Comparison of ENCODE assay signal across 15 cellular contexts in the genomic region with DNA sequence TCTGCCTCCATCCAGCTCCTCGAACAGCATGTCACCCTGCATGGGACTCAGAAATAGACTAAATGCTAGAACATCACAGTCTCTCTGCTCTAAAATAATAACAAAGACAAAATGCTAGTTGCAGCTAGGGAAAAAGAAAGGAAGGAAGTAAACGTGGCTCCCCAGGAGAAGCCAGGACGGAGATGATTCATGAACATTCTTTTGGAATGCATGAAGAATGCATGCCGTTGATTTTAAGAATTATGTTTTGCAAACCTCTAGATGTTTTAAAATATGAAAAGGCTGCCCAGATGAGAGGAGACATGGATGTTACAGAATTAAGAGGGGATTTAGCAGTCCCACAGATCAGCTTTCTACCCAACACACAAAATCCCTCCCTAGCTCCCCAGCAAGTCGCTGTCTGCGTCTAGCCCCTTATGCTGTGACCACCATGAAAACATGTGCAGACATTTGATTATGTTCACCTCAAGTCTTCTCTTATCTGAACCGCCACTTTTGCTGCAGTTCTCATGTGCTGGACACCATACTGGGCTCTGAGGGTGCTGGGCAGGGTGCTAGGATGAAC.
A peak's percentile ranks its signal among the peaks of the same experiment; 100 is the strongest.
DNase-seq lines count a peak whose midpoint lies in the region; ATAC-seq and TF ChIP-seq lines count a peak whose summit lies in the region.
"Had no signal": no experiment of that assay in that cellular context is flagged by ENCODE, and none has a peak within 500 bp of the region (broad histone marks: within the 10 kb centered on the region; RNA-seq: fewer than 3 reads in every experiment).

No MANE protein-coding gene starts in this region.

- H3K9me3 Mint-ChIP-seq in activated T-helper 17 cell treated with anti-CD3 and anti-CD28 coated beads, Interleukin-2, amount 50 U/mL, for 72 hours, result no peaks in the 10 kb centered on the region

- H3K9ac ChIP-seq in HUES6 (ENCODE audit: low read length), result peak overlapping the region; percentile 23

- H3K27me3 ChIP-seq in HUES6 (ENCODE audit: control insufficient read depth, insufficient read depth, low read length) (no peaks in the 10 kb centered on the region), right cardiac atrium (ENCODE audit: control insufficient read depth, insufficient read depth) (no peaks in the 10 kb centered on the region)
- H3K27me3 ChIP-seq: hepatocyte had no signal

- TF ChIP-seq CTCF in cardiac fibroblast (IDR thresholded peaks at IDR 0.05; ENCODE audit: low read depth, low read length), result no peak

- WGBS in right cardiac atrium, result 82% methylated on average over 7 of the region's 7 CpGs

- H3K27me3 Mint-ChIP-seq in activated T-helper 17 cell treated with anti-CD3 and anti-CD28 coated beads, Interleukin-2, amount 50 U/mL, for 72 hours, result no peaks in the 10 kb centered on the region
- H3K27me3 Mint-ChIP-seq: activated naive CD8-positive, alpha-beta T cell treated with anti-CD3 and anti-CD28 coated beads for 36 hours had no signal

- peak; percentile 69 for DNase-seq in AG08395 (ENCODE audit: low spot score)
- peak; percentile 14 to 85 for DNase-seq in cardiac fibroblast (ENCODE audit: low read depth in 2 of 2)
- peak; percentile 29 for DNase-seq in myocyte (ENCODE audit: low read depth)
- DNase-seq in right cardiac atrium, result no peak
- no peak for DNase-seq in posterior vena cava (ENCODE audit: low spot score)
- DNase-seq in NCI-H510A (lab: John Stamatoyannopoulos, UW), result no peak
- DNase-seq: activated naive CD8-positive, alpha-beta T cell treated with anti-CD3 and anti-CD28 coated beads for 36 hours; C1 segment of cervical spinal cord; effector CD8-positive, alpha-beta T cell; NCI-H1436; stimulated activated CD8-positive, alpha-beta memory T cell treated with anti-CD3 and anti-CD28 coated beads, Interleukin-4, amount 100 ng/mL, for 48 hours had no signal

- H3K4me3 ChIP-seq in HUES6 (ENCODE audit: low read depth, low read length), result no peak overlapping the region
- peak overlapping the region in 1 of 2 donors; percentile 26 for H3K4me3 ChIP-seq in cardiac fibroblast (replicated peaks in 1 of 2; ENCODE audit: low read depth in 2 of 2, low read length in 2 of 2)
- no peak overlapping the region for H3K4me3 ChIP-seq in right cardiac atrium (ENCODE audit: low read length)
- H3K4me3 ChIP-seq: hepatocyte had no signal

- H3K4me1 Mint-ChIP-seq in activated T-helper 17 cell treated with anti-CD3 and anti-CD28 coated beads, Interleukin-2, amount 50 U/mL, for 72 hours, result peaks cover 48% of the 10 kb centered on the region

- 0 out of 2 replicates have a peak, but pooled peaks cover 4% of the 10 kb centered on the region for H3K9me3 ChIP-seq in HUES6 (ENCODE audit: control insufficient read depth, insufficient read depth, low read depth, low read length)
- no peaks in the 10 kb centered on the region for H3K9me3 ChIP-seq in right cardiac atrium (ENCODE audit: control insufficient read depth, low read length)

- H3K27ac Mint-ChIP-seq in activated T-helper 17 cell treated with anti-CD3 and anti-CD28 coated beads, Interleukin-2, amount 50 U/mL, for 72 hours, result no peak overlapping the region
- H3K27ac Mint-ChIP-seq: activated naive CD8-positive, alpha-beta T cell treated with anti-CD3 and anti-CD28 coated beads for 36 hours had no signal

- H3K4me3 Mint-ChIP-seq in activated T-helper 17 cell treated with anti-CD3 and anti-CD28 coated beads, Interleukin-2, amount 50 U/mL, for 72 hours, result no peak overlapping the region
- H3K4me3 Mint-ChIP-seq: activated naive CD8-positive, alpha-beta T cell treated with anti-CD3 and anti-CD28 coated beads for 36 hours had no signal

- H3K36me3 Mint-ChIP-seq in activated T-helper 17 cell treated with anti-CD3 and anti-CD28 coated beads, Interleukin-2, amount 50 U/mL, for 72 hours (ENCODE audit: low read depth), result peaks cover 7% of the 10 kb centered on the region

- intact Hi-C loops in right cardiac atrium (cut with DNase I), result no loop called here
- intact Hi-C loops in posterior vena cava (cut with DNase I), result no loop called here

- H3K36me3 ChIP-seq in HUES6 (ENCODE audit: control insufficient read depth, insufficient read depth, low read length), result no peaks in the 10 kb centered on the region

- peaks cover 25% of the 10 kb centered on the region for H3K4me1 ChIP-seq in HUES6 (ENCODE audit: control insufficient read depth, insufficient read depth, low read length)
- H3K4me1 ChIP-seq in right cardiac atrium (ENCODE audit: control insufficient read depth, insufficient read depth, low read length), result no peaks in the 10 kb centered on the region

- no peak overlapping the region for H3K27ac ChIP-seq in HUES6 (ENCODE audit: low read depth, low read length)
- no peak overlapping the region for H3K27ac ChIP-seq in right cardiac atrium (ENCODE audit: low read length)
- H3K27ac ChIP-seq: hepatocyte, VCaP had no signal

- ATAC-seq in activated T-helper 17 cell treated with anti-CD3 and anti-CD28 coated beads, Interleukin-2, amount 50 U/mL, for 72 hours (replicated peaks), result no peak
- ATAC-seq in right cardiac atrium, result no peak

Comparison
In these comparisons a context has a peak if more than half of its experiments do, and no peak if none do; other contexts are left out.
1. DNase-seq: peak in AG08395 (single experiment), cardiac fibroblast (2 of 2) and myocyte (single experiment); none in right cardiac atrium (0 of 3), posterior vena cava (single experiment) and NCI-H510A (single experiment).